ENCODE assay signal across 32 cellular contexts in the genomic region with DNA sequence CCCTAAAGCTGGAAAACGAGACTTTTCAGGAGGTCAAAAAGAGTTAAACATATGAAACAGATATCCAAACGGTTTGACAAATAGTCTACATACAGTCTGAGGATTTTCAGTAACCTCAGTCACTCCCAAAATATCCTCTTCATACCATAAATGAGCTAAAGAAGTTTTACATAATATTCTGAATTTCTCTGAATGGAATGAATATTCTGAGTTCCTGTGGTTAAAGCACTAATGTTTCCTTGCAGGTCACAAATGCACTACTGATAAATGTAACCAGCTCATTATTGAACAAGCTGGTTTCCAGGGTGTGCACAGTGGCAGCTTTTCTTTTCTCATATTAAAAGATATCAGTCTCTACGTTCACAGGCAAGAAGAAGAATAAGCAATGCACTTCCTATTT.
"Had no signal": no experiment of that assay in that cellular context is flagged by ENCODE, and none has a peak within 500 bp of the region (broad histone marks: within the 10 kb centered on the region; RNA-seq: fewer than 3 reads in every experiment).

No MANE protein-coding gene starts in this region.

- H3K27ac Mint-ChIP-seq: activated naive CD8-positive, alpha-beta T cell treated with anti-CD3 and anti-CD28 coated beads, Interleukin-2, amount 50 U/mL, for 24 hours; activated T-helper 17 cell treated with anti-CD3 and anti-CD28 coated beads, Interleukin-2, amount 50 U/mL, for 72 hours; brain; dendritic cell treated with granulocyte-macrophage colony-stimulating factor and Interleukin-4, amounts not matched to agents 40 ng/mL and 50 ng/mL, for 4 days; endodermal cell; naive thymus-derived CD8-positive, alpha-beta T cell; stimulated activated naive B cell treated with anti-CD40 and anti-IgM and Interleukin-4, amounts not matched to agents 10 μg/mL and 1 μg/mL and 100 μg/mL, for 72 hours had no signal

- ATAC-seq: activated naive CD8-positive, alpha-beta T cell treated with anti-CD3 and anti-CD28 coated beads, Interleukin-2, amount 50 U/mL, for 24 hours; activated T-helper 17 cell treated with anti-CD3 and anti-CD28 coated beads, Interleukin-2, amount 50 U/mL, for 72 hours; esophagus mucosa; foreskin keratinocyte; heart right ventricle; left lung; lower lobe of right lung; naive thymus-derived CD8-positive, alpha-beta T cell; psoas muscle; stimulated activated naive B cell treated with anti-CD40 and anti-IgM and Interleukin-4, amounts not matched to agents 10 μg/mL and 1 μg/mL and 100 μg/mL, for 72 hours; upper lobe of right lung had no signal

- H3K36me3 Mint-ChIP-seq: brain; naive thymus-derived CD8-positive, alpha-beta T cell; stimulated activated naive B cell treated with anti-CD40 and anti-IgM and Interleukin-4, amounts not matched to agents 10 μg/mL and 1 μg/mL and 100 μg/mL, for 72 hours had no signal

- DNase-seq: activated CD4-positive, alpha-beta T cell treated with anti-CD3 and anti-CD28 coated beads for 4 hours; activated CD4-positive, alpha-beta T cell treated with anti-CD3 and anti-CD28 coated beads, Interleukin-2, amount 50 U/mL, for 48 hours; activated CD4-positive, CD25-positive, alpha-beta regulatory T cell; activated CD8-positive, alpha-beta memory T cell treated with anti-CD3 and anti-CD28 coated beads, Interleukin-2, amount 50 U/mL, for 4 hours; activated gamma-delta T cell treated with Interleukin-2 at 50 U/mL for 16 hours; activated naive CD4-positive, alpha-beta T cell treated with anti-CD3 and anti-CD28 coated beads, Interleukin-2, amount 50 U/mL, for 16 hours; activated naive CD8-positive, alpha-beta T cell treated with anti-CD3 and anti-CD28 coated beads, Interleukin-2, amount 50 U/mL, for 24 hours; activated T-cell treated with anti-CD3 and anti-CD28 coated beads, Interleukin-2, amount 50 U/mL, for 1 hour; caudate nucleus; endodermal cell; foreskin keratinocyte; heart right ventricle; left lung; lower lobe of right lung; mesenchymal stem cell; naive thymus-derived CD8-positive, alpha-beta T cell; nucleus accumbens; psoas muscle; sigmoid colon; stimulated activated CD4-positive, alpha-beta T cell treated with anti-CD3 and anti-CD28 coated beads, Interleukin-1b, Interleukin-23, amount 100 ng/mL, for 48 hours; stimulated activated CD4-positive, alpha-beta T cell treated with anti-CD3 and anti-CD28 coated beads, Interleukin-4, amount 100 ng/mL, for 4 hours; stimulated activated naive B cell treated with anti-CD40 and anti-IgM and Interleukin-4, amounts not matched to agents 10 μg/mL and 1 μg/mL and 100 μg/mL, for 72 hours; stomach; thyroid gland; upper lobe of right lung had no signal

- H3K4me1 ChIP-seq: foreskin keratinocyte, heart right ventricle, left lung, lower lobe of right lung, parathyroid adenoma, psoas muscle, sigmoid colon, stomach, thyroid gland, upper lobe of right lung had no signal

- H3K27me3 Mint-ChIP-seq: activated naive CD8-positive, alpha-beta T cell treated with anti-CD3 and anti-CD28 coated beads, Interleukin-2, amount 50 U/mL, for 24 hours; activated T-helper 17 cell treated with anti-CD3 and anti-CD28 coated beads, Interleukin-2, amount 50 U/mL, for 72 hours; brain; dendritic cell treated with granulocyte-macrophage colony-stimulating factor and Interleukin-4, amounts not matched to agents 40 ng/mL and 50 ng/mL, for 4 days; naive thymus-derived CD8-positive, alpha-beta T cell; stimulated activated naive B cell treated with anti-CD40 and anti-IgM and Interleukin-4, amounts not matched to agents 10 μg/mL and 1 μg/mL and 100 μg/mL, for 72 hours had no signal

- H3K27ac ChIP-seq: foreskin keratinocyte, heart right ventricle, left lung, lower lobe of right lung, parathyroid adenoma, psoas muscle, sigmoid colon, stomach, thyroid gland, upper lobe of right lung had no signal

- H3K36me3 ChIP-seq: heart right ventricle, left lung, lower lobe of right lung, sigmoid colon, stomach, thyroid gland, upper lobe of right lung had no signal

- H3K9me3 Mint-ChIP-seq: activated naive CD8-positive, alpha-beta T cell treated with anti-CD3 and anti-CD28 coated beads, Interleukin-2, amount 50 U/mL, for 24 hours; activated T-helper 17 cell treated with anti-CD3 and anti-CD28 coated beads, Interleukin-2, amount 50 U/mL, for 72 hours; dendritic cell treated with granulocyte-macrophage colony-stimulating factor and Interleukin-4, amounts not matched to agents 40 ng/mL and 50 ng/mL, for 4 days; endodermal cell had no signal

- H3K4me3 ChIP-seq: heart right ventricle, left lung, lower lobe of right lung, psoas muscle, sigmoid colon, smooth muscle cell, stomach, thyroid gland, upper lobe of right lung had no signal

- H3K4me1 Mint-ChIP-seq: activated naive CD8-positive, alpha-beta T cell treated with anti-CD3 and anti-CD28 coated beads, Interleukin-2, amount 50 U/mL, for 24 hours; activated T-helper 17 cell treated with anti-CD3 and anti-CD28 coated beads, Interleukin-2, amount 50 U/mL, for 72 hours; brain; endodermal cell; naive thymus-derived CD8-positive, alpha-beta T cell; neural crest cell; stimulated activated naive B cell treated with anti-CD40 and anti-IgM and Interleukin-4, amounts not matched to agents 10 μg/mL and 1 μg/mL and 100 μg/mL, for 72 hours had no signal

- H3K9me3 ChIP-seq: lower lobe of right lung, psoas muscle, sigmoid colon, stomach, thyroid gland, upper lobe of right lung had no signal

- H3K79me2 ChIP-seq: parathyroid adenoma had no signal

- H3K27me3 ChIP-seq: foreskin keratinocyte, heart right ventricle, left lung, sigmoid colon, stomach, thyroid gland, upper lobe of right lung had no signal

- H2AFZ ChIP-seq: parathyroid adenoma had no signal

- H3K4me3 Mint-ChIP-seq: activated naive CD8-positive, alpha-beta T cell treated with anti-CD3 and anti-CD28 coated beads, Interleukin-2, amount 50 U/mL, for 24 hours; activated T-helper 17 cell treated with anti-CD3 and anti-CD28 coated beads, Interleukin-2, amount 50 U/mL, for 72 hours; brain; dendritic cell treated with granulocyte-macrophage colony-stimulating factor and Interleukin-4, amounts not matched to agents 40 ng/mL and 50 ng/mL, for 4 days; endodermal cell; naive thymus-derived CD8-positive, alpha-beta T cell; neural crest cell; stimulated activated naive B cell treated with anti-CD40 and anti-IgM and Interleukin-4, amounts not matched to agents 10 μg/mL and 1 μg/mL and 100 μg/mL, for 72 hours had no signal

- H3K9ac ChIP-seq: parathyroid adenoma had no signal

- H3K4me2 ChIP-seq: smooth muscle cell had no signal
